1 cellular context compared by ENCODE assay signal in the genomic region with DNA sequence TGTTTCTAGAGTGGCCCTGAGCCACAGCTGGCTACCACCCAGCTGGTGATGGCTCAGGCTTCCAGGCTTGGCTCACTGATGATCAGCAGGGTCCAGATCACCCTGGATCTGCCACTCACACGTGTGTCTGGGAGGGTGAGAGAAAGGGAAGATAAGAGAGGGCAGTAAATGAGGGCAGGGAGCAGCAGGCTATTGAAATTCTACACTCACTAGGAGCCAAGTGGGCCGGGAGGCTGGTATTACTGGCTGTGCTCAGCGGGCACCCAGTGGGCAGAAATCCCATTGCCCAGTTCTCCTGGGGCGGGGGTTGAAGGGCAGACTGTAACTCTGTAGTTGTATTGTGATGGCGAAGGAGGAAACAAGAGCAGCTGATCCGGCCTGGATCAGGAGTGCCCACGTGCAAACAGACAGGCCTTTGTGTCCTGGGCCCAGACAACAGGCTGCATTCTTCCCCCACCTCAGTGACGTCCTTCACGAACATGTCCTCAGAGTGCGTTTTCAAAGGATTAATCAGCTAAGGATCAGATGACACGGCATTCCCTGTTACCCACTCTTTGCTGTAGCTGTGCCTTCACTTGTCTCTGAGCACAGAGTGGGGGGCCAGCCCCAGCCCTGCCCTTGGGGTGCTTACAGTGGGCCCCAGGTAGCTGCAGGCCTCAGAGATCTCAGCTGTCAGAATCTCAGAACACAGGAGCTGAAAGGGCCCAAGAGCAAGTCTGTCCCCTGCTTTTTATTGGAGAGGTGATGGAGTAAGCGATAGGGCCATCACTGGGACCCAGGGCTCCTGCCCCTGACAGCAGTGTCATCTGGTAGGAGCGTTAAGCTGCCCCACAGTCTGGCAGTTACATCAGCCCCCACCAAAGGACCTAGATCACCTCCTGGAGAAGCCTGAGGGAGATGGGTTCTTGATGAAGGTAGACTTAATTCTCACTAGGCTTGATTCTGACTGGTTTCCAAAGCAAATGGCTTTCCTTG.
TF ChIP-seq lines count a peak whose summit lies in the region.

No MANE protein-coding gene starts in this region.

TF ChIP-seq in HepG2, 621 proteins besides CTCF, POLR2A, EP300 and RAD21 (continued from another document and continues in another):
- TF ChIP-seq DBP (CRISPR knock-in tag; IDR thresholded peaks at IDR 0.05; ENCODE audit: not compliant biosample characterization): no peak
- TF ChIP-seq ZNF318 (CRISPR knock-in tag; IDR thresholded peaks at IDR 0.05): no peak
- TF ChIP-seq, protein P1, sequence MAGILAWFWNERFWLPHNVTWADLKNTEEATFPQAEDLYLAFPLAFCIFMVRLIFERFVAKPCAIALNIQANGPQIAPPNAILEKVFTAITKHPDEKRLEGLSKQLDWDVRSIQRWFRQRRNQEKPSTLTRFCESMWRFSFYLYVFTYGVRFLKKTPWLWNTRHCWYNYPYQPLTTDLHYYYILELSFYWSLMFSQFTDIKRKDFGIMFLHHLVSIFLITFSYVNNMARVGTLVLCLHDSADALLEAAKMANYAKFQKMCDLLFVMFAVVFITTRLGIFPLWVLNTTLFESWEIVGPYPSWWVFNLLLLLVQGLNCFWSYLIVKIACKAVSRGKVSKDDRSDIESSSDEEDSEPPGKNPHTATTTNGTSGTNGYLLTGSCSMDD (CRISPR knock-in tag; IDR thresholded peaks at IDR 0.05): no peak
- TF ChIP-seq GABPA (IDR thresholded peaks at IDR 0.05; ENCODE audit: low read depth, low read length): no peak
- no peak for TF ChIP-seq GABPA (CRISPR knock-in tag; IDR thresholded peaks at IDR 0.05; ENCODE audit: low read depth)
- peak; percentile 92 for TF ChIP-seq MAX (IDR thresholded peaks at IDR 0.05)
- no peak for TF ChIP-seq ZFP41 (CRISPR knock-in tag; IDR thresholded peaks at IDR 0.05; ENCODE audit: borderline replicate concordance)
- TF ChIP-seq BRD4 (CRISPR knock-in tag; IDR thresholded peaks at IDR 0.05): 0 out of 2 replicates have a peak, but pooled peaks have one; percentile 41
- TF ChIP-seq, protein P2, sequence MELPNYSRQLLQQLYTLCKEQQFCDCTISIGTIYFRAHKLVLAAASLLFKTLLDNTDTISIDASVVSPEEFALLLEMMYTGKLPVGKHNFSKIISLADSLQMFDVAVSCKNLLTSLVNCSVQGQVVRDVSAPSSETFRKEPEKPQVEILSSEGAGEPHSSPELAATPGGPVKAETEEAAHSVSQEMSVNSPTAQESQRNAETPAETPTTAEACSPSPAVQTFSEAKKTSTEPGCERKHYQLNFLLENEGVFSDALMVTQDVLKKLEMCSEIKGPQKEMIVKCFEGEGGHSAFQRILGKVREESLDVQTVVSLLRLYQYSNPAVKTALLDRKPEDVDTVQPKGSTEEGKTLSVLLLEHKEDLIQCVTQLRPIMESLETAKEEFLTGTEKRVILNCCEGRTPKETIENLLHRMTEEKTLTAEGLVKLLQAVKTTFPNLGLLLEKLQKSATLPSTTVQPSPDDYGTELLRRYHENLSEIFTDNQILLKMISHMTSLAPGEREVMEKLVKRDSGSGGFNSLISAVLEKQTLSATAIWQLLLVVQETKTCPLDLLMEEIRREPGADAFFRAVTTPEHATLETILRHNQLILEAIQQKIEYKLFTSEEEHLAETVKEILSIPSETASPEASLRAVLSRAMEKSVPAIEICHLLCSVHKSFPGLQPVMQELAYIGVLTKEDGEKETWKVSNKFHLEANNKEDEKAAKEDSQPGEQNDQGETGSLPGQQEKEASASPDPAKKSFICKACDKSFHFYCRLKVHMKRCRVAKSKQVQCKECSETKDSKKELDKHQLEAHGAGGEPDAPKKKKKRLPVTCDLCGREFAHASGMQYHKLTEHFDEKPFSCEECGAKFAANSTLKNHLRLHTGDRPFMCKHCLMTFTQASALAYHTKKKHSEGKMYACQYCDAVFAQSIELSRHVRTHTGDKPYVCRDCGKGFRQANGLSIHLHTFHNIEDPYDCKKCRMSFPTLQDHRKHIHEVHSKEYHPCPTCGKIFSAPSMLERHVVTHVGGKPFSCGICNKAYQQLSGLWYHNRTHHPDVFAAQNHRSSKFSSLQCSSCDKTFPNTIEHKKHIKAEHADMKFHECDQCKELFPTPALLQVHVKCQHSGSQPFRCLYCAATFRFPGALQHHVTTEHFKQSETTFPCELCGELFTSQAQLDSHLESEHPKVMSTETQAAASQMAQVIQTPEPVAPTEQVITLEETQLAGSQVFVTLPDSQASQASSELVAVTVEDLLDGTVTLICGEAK (IDR thresholded peaks at IDR 0.05): no peak
- TF ChIP-seq, protein P2 (CRISPR knock-in tag; IDR thresholded peaks at IDR 0.05): no peak
- no peak for TF ChIP-seq ZNF674 (CRISPR knock-in tag; IDR thresholded peaks at IDR 0.05; ENCODE audit: low read depth)
- no peak for TF ChIP-seq ZNF333 (CRISPR knock-in tag; IDR thresholded peaks at IDR 0.05; ENCODE audit: borderline replicate concordance)
- TF ChIP-seq RFX3 (CRISPR knock-in tag; IDR thresholded peaks at IDR 0.05): no peak
- TF ChIP-seq ZNF382 (CRISPR knock-in tag; IDR thresholded peaks at IDR 0.05; ENCODE audit: borderline replicate concordance): no peak
- TF ChIP-seq ZNF766 (CRISPR knock-in tag; IDR thresholded peaks at IDR 0.05; ENCODE audit: borderline replicate concordance): no peak
- TF ChIP-seq, protein P3, sequence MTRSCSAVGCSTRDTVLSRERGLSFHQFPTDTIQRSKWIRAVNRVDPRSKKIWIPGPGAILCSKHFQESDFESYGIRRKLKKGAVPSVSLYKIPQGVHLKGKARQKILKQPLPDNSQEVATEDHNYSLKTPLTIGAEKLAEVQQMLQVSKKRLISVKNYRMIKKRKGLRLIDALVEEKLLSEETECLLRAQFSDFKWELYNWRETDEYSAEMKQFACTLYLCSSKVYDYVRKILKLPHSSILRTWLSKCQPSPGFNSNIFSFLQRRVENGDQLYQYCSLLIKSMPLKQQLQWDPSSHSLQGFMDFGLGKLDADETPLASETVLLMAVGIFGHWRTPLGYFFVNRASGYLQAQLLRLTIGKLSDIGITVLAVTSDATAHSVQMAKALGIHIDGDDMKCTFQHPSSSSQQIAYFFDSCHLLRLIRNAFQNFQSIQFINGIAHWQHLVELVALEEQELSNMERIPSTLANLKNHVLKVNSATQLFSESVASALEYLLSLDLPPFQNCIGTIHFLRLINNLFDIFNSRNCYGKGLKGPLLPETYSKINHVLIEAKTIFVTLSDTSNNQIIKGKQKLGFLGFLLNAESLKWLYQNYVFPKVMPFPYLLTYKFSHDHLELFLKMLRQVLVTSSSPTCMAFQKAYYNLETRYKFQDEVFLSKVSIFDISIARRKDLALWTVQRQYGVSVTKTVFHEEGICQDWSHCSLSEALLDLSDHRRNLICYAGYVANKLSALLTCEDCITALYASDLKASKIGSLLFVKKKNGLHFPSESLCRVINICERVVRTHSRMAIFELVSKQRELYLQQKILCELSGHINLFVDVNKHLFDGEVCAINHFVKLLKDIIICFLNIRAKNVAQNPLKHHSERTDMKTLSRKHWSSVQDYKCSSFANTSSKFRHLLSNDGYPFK (CRISPR knock-in tag; IDR thresholded peaks at IDR 0.05; ENCODE audit: borderline replicate concordance): peak; percentile 33; the same call in 1 of the 2 replicates
- peak; percentile 51; the same call in 1 of the 2 replicates for TF ChIP-seq USF2 (IDR thresholded peaks at IDR 0.05; ENCODE audit: low read depth, low read length)
- TF ChIP-seq USF2 (CRISPR knock-in tag; IDR thresholded peaks at IDR 0.05; ENCODE audit: borderline replicate concordance): no peak
